8 cellular contexts compared by ENCODE assay signal in genomic region chr15:68444336-68444735, GRCh38.
"Had no signal": no experiment of that assay in that cellular context is flagged by ENCODE, and none has a peak within 500 bp of the region (broad histone marks: within the 10 kb centered on the region; RNA-seq: fewer than 3 reads in every experiment).

No MANE protein-coding gene starts in this region.

- H3K4me3 ChIP-seq: GM12878 had no signal

- DNase-seq: GDM1, GF-D8 had no signal

- FAIRE-seq: G401.6, GM12878, GM12891, GM12892, GM18507, GM19239 had no signal
